Comparison of ENCODE assay signal across 16 cellular contexts in genomic region chrX:10483191-10483808, GRCh38.
DNase-seq lines count a peak whose midpoint lies in the region; ATAC-seq and TF ChIP-seq lines count a peak whose summit lies in the region.
"Had no signal": no experiment of that assay in that cellular context is flagged by ENCODE, and none has a peak within 500 bp of the region (broad histone marks: within the 10 kb centered on the region; RNA-seq: fewer than 3 reads in every experiment).

No MANE protein-coding gene starts in this region.

- H3K4me1 ChIP-seq in heart left ventricle (peaks cover 0 to 43% (median 12%) of the 10 kb centered on the region in 12 donors), neural progenitor cell (no peaks in the 10 kb centered on the region), uterus (no peaks in the 10 kb centered on the region)
- H3K4me1 ChIP-seq: HAP-1 had no signal

- peak overlapping the region; percentile 52 for H3K27ac Mint-ChIP-seq in neural progenitor cell
- H3K27ac Mint-ChIP-seq: activated naive CD4-positive, alpha-beta T cell treated with anti-CD3 and anti-CD28 coated beads, Interleukin-2, amount 50 U/mL, for 24 hours; CD8-positive, alpha-beta T cell; dendritic cell treated with granulocyte-macrophage colony-stimulating factor and Interleukin-4, amounts not matched to agents 40 ng/mL and 50 ng/mL, for 4 days had no signal

- no peaks in the 10 kb centered on the region for H4K20me1 ChIP-seq in neural progenitor cell (ENCODE audit: low read depth)

- H3K27me3 Mint-ChIP-seq in neural progenitor cell (ENCODE audit: insufficient read depth, low read depth): peaks cover 2% of the 10 kb centered on the region
- H3K27me3 Mint-ChIP-seq: activated naive CD4-positive, alpha-beta T cell treated with anti-CD3 and anti-CD28 coated beads, Interleukin-2, amount 50 U/mL, for 24 hours; dendritic cell treated with granulocyte-macrophage colony-stimulating factor and Interleukin-4, amounts not matched to agents 40 ng/mL and 50 ng/mL, for 4 days; memory B cell had no signal

- intact Hi-C loops in heart left ventricle (cut with DNase I) (loop anchor here in 5 of 10 donors (10.0 kb wide), 2 partner anchors 92 to 132 kb away; no protein-coding TSS in a partner anchor), uterus (cut with DNase I; ENCODE audit: low total_unique reads) (no loop called here)

- TF ChIP-seq POLR2A in heart left ventricle (IDR thresholded peaks at IDR 0.05) (no peak), uterus (IDR thresholded peaks at IDR 0.05) (no peak)

- no peak overlapping the region for H2AFZ ChIP-seq in neural progenitor cell (replicated peaks)

- in situ Hi-C loops in brain microvascular endothelial cell (cut with HindIII; ENCODE audit: low pct_ligation_motif_present, low sequenced_read_pairs): no loop called here

- H3K27me3 ChIP-seq in brain microvascular endothelial cell (replicated peaks): no peaks in the 10 kb centered on the region
- no peaks in the 10 kb centered on the region for H3K27me3 ChIP-seq in heart left ventricle
- no peaks in the 10 kb centered on the region for H3K27me3 ChIP-seq in neural progenitor cell
- no peaks in the 10 kb centered on the region for H3K27me3 ChIP-seq in uterus

- peaks cover 5% of the 10 kb centered on the region for H3K9me3 Mint-ChIP-seq in neural progenitor cell
- H3K9me3 Mint-ChIP-seq: activated naive CD4-positive, alpha-beta T cell treated with anti-CD3 and anti-CD28 coated beads, Interleukin-2, amount 50 U/mL, for 24 hours; CD8-positive, alpha-beta T cell; dendritic cell treated with granulocyte-macrophage colony-stimulating factor and Interleukin-4, amounts not matched to agents 40 ng/mL and 50 ng/mL, for 4 days had no signal

- peaks cover 45% of the 10 kb centered on the region for H3K36me3 Mint-ChIP-seq in neural progenitor cell
- H3K36me3 Mint-ChIP-seq: activated naive CD4-positive, alpha-beta T cell treated with anti-CD3 and anti-CD28 coated beads, Interleukin-2, amount 50 U/mL, for 24 hours; CD8-positive, alpha-beta T cell; memory B cell had no signal

- H3K4me3 Mint-ChIP-seq in neural progenitor cell: no peak overlapping the region
- H3K4me3 Mint-ChIP-seq: activated naive CD4-positive, alpha-beta T cell treated with anti-CD3 and anti-CD28 coated beads, Interleukin-2, amount 50 U/mL, for 24 hours; CD8-positive, alpha-beta T cell; dendritic cell treated with granulocyte-macrophage colony-stimulating factor and Interleukin-4, amounts not matched to agents 40 ng/mL and 50 ng/mL, for 4 days had no signal

- no peaks in the 10 kb centered on the region for H3F3A ChIP-seq in neural progenitor cell (ENCODE audit: low read depth)

- H3K9ac ChIP-seq in neural progenitor cell: no peak overlapping the region

- H3K4me1 Mint-ChIP-seq in neural progenitor cell: peaks cover 14% of the 10 kb centered on the region
- H3K4me1 Mint-ChIP-seq: activated naive CD4-positive, alpha-beta T cell treated with anti-CD3 and anti-CD28 coated beads, Interleukin-2, amount 50 U/mL, for 24 hours; memory B cell had no signal

- peak; percentile 63 to 82 (median 74) for ATAC-seq in heart left ventricle
- ATAC-seq: CD8-positive, alpha-beta T cell; SK-N-SH treated with all-trans-retinoic acid at 6 μM for 48 hours; stimulated activated naive CD8-positive, alpha-beta T cell treated with anti-CD3 and anti-CD28 coated beads, Interleukin-15, Interleukin-2, amounts not matched to agents 100 U/mL and 50 U/mL, for 24 hours had no signal

- no peaks in the 10 kb centered on the region for H3K36me3 ChIP-seq in brain microvascular endothelial cell (replicated peaks)
- H3K36me3 ChIP-seq in heart left ventricle: peaks cover 0 to 11% (median 0%) of the 10 kb centered on the region in 9 donors
- H3K36me3 ChIP-seq in neural progenitor cell: peaks cover 6% of the 10 kb centered on the region
- H3K36me3 ChIP-seq in uterus: no peaks in the 10 kb centered on the region

- no peak overlapping the region for H3K4me3 ChIP-seq in brain microvascular endothelial cell (ENCODE audit: low read depth, low read length)
- no peak overlapping the region for H3K4me3 ChIP-seq in heart left ventricle
- no peak overlapping the region for H3K4me3 ChIP-seq in neural progenitor cell
- no peak overlapping the region for H3K4me3 ChIP-seq in uterus
- H3K4me3 ChIP-seq: HAP-1 had no signal

- WGBS in heart left ventricle, 4 donors: 12 to 29% (median 23%) methylated on average over 9 of the region's 9 CpGs

- H3K27ac ChIP-seq in brain microvascular endothelial cell: peak overlapping the region; percentile 15
- peak overlapping the region; percentile 37 to 95 (median 78) for H3K27ac ChIP-seq in heart left ventricle
- no peak overlapping the region for H3K27ac ChIP-seq in neural progenitor cell
- H3K27ac ChIP-seq in uterus: peak overlapping the region; percentile 6 to 59
- H3K27ac ChIP-seq: HL-60 had no signal

- TF ChIP-seq CTCF in brain microvascular endothelial cell (IDR thresholded peaks at IDR 0.05; ENCODE audit: low read depth, low read length, missing control alignments) (no peak), heart left ventricle (IDR thresholded peaks at IDR 0.05) (no peak), neural progenitor cell (IDR thresholded peaks at IDR 0.05) (no peak), uterus (IDR thresholded peaks at IDR 0.05) (no peak)

- no peaks in the 10 kb centered on the region for H3K9me3 ChIP-seq in heart left ventricle
- H3K9me3 ChIP-seq in neural progenitor cell (ENCODE audit: low read depth): no peaks in the 10 kb centered on the region
- no peaks in the 10 kb centered on the region for H3K9me3 ChIP-seq in uterus
- H3K9me3 ChIP-seq: HAP-1 had no signal

- H3K4me2 ChIP-seq in neural progenitor cell: no peak overlapping the region

- H3K79me2 ChIP-seq in neural progenitor cell (ENCODE audit: low read depth): no peaks in the 10 kb centered on the region

- DNase-seq in brain microvascular endothelial cell (no peak), heart left ventricle (peak in 3 of 5 donors; percentile 29 to 54 (median 42)), neural progenitor cell (ENCODE audit: low spot score) (no peak), uterus (no peak), HPDE6-E6E7 (ENCODE audit: extremely low spot score) (no peak), NCI-H1694 (lab: John Stamatoyannopoulos, UW) (no peak)
- no peak for DNase-seq in activated CD8-positive, alpha-beta memory T cell treated with anti-CD3 and anti-CD28 coated beads for 24 hours
- DNase-seq: CD8-positive, alpha-beta T cell; posterior cingulate gyrus; stimulated activated naive CD8-positive, alpha-beta T cell treated with anti-CD3 and anti-CD28 coated beads, Interleukin-15, Interleukin-2, amounts not matched to agents 100 U/mL and 50 U/mL, for 24 hours had no signal

Comparison
In these comparisons a context has a peak if more than half of its experiments do, and no peak if none do; other contexts are left out.
1. DNase-seq: peak in heart left ventricle (3 of 5); none in brain microvascular endothelial cell (single experiment), neural progenitor cell (single experiment), uterus (0 of 2), HPDE6-E6E7 (single experiment), NCI-H1694 (single experiment) and activated CD8-positive, alpha-beta memory T cell treated with anti-CD3 and anti-CD28 coated beads for 24 hours (single experiment).